Comparison of ENCODE assay signal across 1 cellular context in the genomic region with DNA sequence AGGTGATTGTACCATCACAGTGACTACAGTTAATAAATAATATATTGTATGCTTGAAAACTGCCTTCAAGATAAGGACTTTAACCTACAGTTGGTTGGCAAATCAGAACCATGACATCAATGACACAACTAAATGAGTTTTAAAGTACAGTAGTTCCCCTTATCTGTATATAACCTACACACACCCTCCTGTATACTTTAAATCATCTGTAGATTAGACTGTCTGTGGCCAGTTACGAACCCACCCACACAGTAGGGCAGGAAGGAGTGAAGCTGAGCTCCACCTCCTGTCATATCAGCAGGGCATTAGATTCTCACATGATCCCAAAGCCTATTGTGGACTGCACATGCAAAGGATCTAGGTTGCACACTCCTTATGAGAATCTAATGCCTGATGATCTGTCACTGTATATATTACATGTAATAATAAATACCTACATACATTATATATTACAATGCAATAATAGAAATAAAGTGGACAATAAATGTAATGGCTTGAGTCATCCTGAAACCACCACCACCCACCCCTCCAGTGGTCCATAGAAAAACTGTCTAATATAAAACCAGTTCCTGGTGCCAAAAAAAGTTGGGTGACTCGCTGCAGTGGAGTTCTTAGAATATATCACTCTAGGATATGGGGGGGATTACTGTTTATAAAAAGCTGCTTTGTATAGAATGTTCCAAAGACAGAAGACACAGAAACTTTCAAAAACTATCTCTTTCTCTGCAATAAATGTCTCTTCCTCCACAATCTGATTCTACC.
A peak's percentile ranks its signal among the peaks of the same experiment; 100 is the strongest.
TF ChIP-seq lines count a peak whose summit lies in the region.

No MANE protein-coding gene starts in this region.

TF ChIP-seq in K562, 482 proteins besides CTCF, POLR2A, EP300 and RAD21 (continued from another document):
- no peak for TF ChIP-seq HMGN3 (IDR thresholded peaks at IDR 0.05; ENCODE audit: borderline replicate concordance, extremely low read depth, insufficient read length, low read depth, low read length)
- TF ChIP-seq, protein P1, sequence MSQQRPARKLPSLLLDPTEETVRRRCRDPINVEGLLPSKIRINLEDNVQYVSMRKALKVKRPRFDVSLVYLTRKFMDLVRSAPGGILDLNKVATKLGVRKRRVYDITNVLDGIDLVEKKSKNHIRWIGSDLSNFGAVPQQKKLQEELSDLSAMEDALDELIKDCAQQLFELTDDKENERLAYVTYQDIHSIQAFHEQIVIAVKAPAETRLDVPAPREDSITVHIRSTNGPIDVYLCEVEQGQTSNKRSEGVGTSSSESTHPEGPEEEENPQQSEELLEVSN (IDR thresholded peaks at IDR 0.05; ENCODE audit: borderline replicate concordance in 1 of 2, extremely low read depth in 1 of 2, insufficient read depth in 1 of 2, insufficient read length in 1 of 2, low read depth in 1 of 2, low read length in 1 of 2, poor library complexity in 1 of 2, severe bottlenecking in 1 of 2): no peak
- TF ChIP-seq KDM1A (IDR thresholded peaks at IDR 0.05): peak; percentile 59 to 64
- TF ChIP-seq, protein P2, sequence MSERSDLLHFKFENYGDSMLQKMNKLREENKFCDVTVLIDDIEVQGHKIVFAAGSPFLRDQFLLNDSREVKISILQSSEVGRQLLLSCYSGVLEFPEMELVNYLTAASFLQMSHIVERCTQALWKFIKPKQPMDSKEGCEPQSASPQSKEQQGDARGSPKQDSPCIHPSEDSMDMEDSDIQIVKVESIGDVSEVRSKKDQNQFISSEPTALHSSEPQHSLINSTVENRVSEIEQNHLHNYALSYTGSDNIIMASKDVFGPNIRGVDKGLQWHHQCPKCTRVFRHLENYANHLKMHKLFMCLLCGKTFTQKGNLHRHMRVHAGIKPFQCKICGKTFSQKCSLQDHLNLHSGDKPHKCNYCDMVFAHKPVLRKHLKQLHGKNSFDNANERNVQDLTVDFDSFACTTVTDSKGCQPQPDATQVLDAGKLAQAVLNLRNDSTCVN (CRISPR knock-in tag; IDR thresholded peaks at IDR 0.05): no peak
- TF ChIP-seq KHSRP (IDR thresholded peaks at IDR 0.05): no peak
- TF ChIP-seq RNF2 (IDR thresholded peaks at IDR 0.05): 0 out of 2 replicates have a peak, but pooled peaks have one; percentile 18
- no peak for TF ChIP-seq BCL6 (CRISPR knock-in tag; IDR thresholded peaks at IDR 0.05)
- TF ChIP-seq NFE2 (IDR thresholded peaks at IDR 0.05; ENCODE audit: low read depth): peak; percentile 59; the same call in 1 of the 2 replicates
- TF ChIP-seq KLF16 (IDR thresholded peaks at IDR 0.05): peak; percentile 59; the same call in 1 of the 2 replicates
